In the genomic region with DNA sequence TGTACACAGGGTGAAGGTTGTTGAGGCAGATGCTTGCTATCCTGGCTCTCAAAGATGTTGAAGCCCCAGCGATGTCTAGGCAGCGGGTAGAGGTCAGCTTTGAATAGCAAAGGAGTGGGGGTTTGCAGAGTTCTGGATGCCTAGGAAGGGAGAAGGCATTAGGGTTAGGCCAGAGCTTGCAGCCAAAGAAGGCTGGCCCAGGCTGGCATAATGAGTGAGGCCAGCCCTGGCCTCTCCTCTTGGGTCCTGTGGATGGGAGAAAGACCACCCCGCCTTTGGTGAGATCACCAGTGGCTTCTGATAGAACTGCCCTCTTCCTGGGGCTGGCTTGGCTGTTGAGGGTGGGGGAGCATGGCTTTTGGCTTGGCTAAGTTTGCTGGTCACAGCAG, we compare ENCODE assay signal across 22 cellular contexts. TPM values are rescaled to one million over a fixed set of nuclear protein-coding genes. Genes with fewer than 3 reads are reported as not detected.
DNase-seq lines count a peak whose midpoint lies in the region; ATAC-seq and TF ChIP-seq lines count a peak whose summit lies in the region.
"Had no signal": no experiment of that assay in that cellular context is flagged by ENCODE, and none has a peak within 500 bp of the region (broad histone marks: within the 10 kb centered on the region; RNA-seq: fewer than 3 reads in every experiment).

No MANE protein-coding gene starts in this region.

- H3K79me2 ChIP-seq in osteoblast (ENCODE audit: insufficient read depth, low read length), result no peaks in the 10 kb centered on the region

- H3K36me3 Mint-ChIP-seq in naive thymus-derived CD8-positive, alpha-beta T cell, result no peaks in the 10 kb centered on the region
- H3K36me3 Mint-ChIP-seq: CD4-positive, CD25-positive, alpha-beta regulatory T cell; IgD-negative memory B cell had no signal

- H3K4me1 Mint-ChIP-seq in naive thymus-derived CD8-positive, alpha-beta T cell, result peaks cover 3 to 8% (median 4%) of the 10 kb centered on the region in 4 donors

- DNase-seq in AG20443 (ENCODE audit: low spot score), result peak; percentile 5
- peak; percentile 4 for DNase-seq in GM20000 (ENCODE audit: low spot score)
- no peak for DNase-seq in epithelial cell of prostate (ENCODE audit: low read depth, low spot score)
- DNase-seq in osteoblast (ENCODE audit: insufficient read length, low spot score, missing footprints), result peak; percentile 81
- no peak for DNase-seq in NCI-H510A treated with DMSO at 0.1 percent for 48 hours (lab: John Stamatoyannopoulos, UW)
- no peak for DNase-seq in naive thymus-derived CD8-positive, alpha-beta T cell
- no peak for DNase-seq in HCEC 1CT
- DNase-seq: ACHN; Caco-2; EL; MV-4-11; NCI-H1417; NCI-H187 treated with DMSO at 0.1 percent for 48 hours; NCI-H446; NK-92 treated with Interleukin-12 subunit alpha and Interleukin-12 subunit beta, amount 100 ng/mL, for 24 hours; SJCRH30 had no signal

- H2AFZ ChIP-seq in osteoblast (ENCODE audit: low read length), result no peak overlapping the region

- no peak for TF ChIP-seq CTCF in GM20000 (IDR thresholded peaks at IDR 0.05; ENCODE audit: extremely low read depth, missing control alignments)
- no peak for TF ChIP-seq CTCF in osteoblast (IDR thresholded peaks at IDR 0.05; ENCODE audit: extremely low read depth, low read depth, low read length)

- H3K27ac ChIP-seq in epithelial cell of prostate (peak overlapping the region; percentile 32), osteoblast (ENCODE audit: low read depth, low read length) (no peak overlapping the region)
- H3K27ac ChIP-seq: SJCRH30 had no signal

- no peaks in the 10 kb centered on the region for H3K9me3 ChIP-seq in osteoblast (ENCODE audit: low read depth, low read length)
- H3K9me3 ChIP-seq: Caco-2, SJCRH30 had no signal

- H4K20me1 ChIP-seq in osteoblast (ENCODE audit: insufficient read depth, low read length), result no peaks in the 10 kb centered on the region

- peaks cover 26% of the 10 kb centered on the region for H3K27me3 ChIP-seq in osteoblast (ENCODE audit: insufficient read depth, low read length)

- no peaks in the 10 kb centered on the region for H3K9me3 Mint-ChIP-seq in naive thymus-derived CD8-positive, alpha-beta T cell
- H3K9me3 Mint-ChIP-seq: IgD-negative memory B cell had no signal

- H3K4me1 ChIP-seq in osteoblast (ENCODE audit: insufficient read depth, low read length), result no peaks in the 10 kb centered on the region
- H3K4me1 ChIP-seq: Caco-2, SJCRH30 had no signal

- no peak overlapping the region for H3K4me2 ChIP-seq in osteoblast (ENCODE audit: insufficient read depth, low read length)

- H3K4me3 Mint-ChIP-seq in naive thymus-derived CD8-positive, alpha-beta T cell, result no peak overlapping the region
- H3K4me3 Mint-ChIP-seq: IgD-negative memory B cell had no signal

- no peak overlapping the region for H3K27ac Mint-ChIP-seq in naive thymus-derived CD8-positive, alpha-beta T cell
- H3K27ac Mint-ChIP-seq: IgD-negative memory B cell had no signal

- H3K36me3 ChIP-seq in osteoblast (ENCODE audit: insufficient read depth, low read length), result no peaks in the 10 kb centered on the region
- H3K36me3 ChIP-seq: SJCRH30 had no signal

- no peak for ATAC-seq in naive thymus-derived CD8-positive, alpha-beta T cell

- no peak overlapping the region for H3K4me3 ChIP-seq in osteoblast (ENCODE audit: insufficient read depth, low read length)
- H3K4me3 ChIP-seq: SJCRH30 had no signal

- peaks cover 0 to 18% (median 10%) of the 10 kb centered on the region in 5 donors for H3K27me3 Mint-ChIP-seq in naive thymus-derived CD8-positive, alpha-beta T cell

- POLR2A ChIA-PET in naive thymus-derived CD8-positive, alpha-beta T cell (lab: Charles Lee), result no interaction called here

RNA-seq across cellular contexts. Expression of a gene that starts 0.4 kb away (rescaled TPM):
- not detected in 2 replicates for total RNA-seq in osteoblast
- total RNA-seq in naive thymus-derived CD8-positive, alpha-beta T cell, result not detected
- not detected for polyA plus RNA-seq in naive thymus-derived CD8-positive, alpha-beta T cell
- total RNA-seq: Caco-2; CD4-positive, CD25-positive, alpha-beta regulatory T cell; H7; HT-29; LHCN-M2; OCI-LY7; SJCRH30 had no signal
- polyA plus RNA-seq: CD4-positive, CD25-positive, alpha-beta regulatory T cell; IgD-negative memory B cell had no signal

RNA-seq across cellular contexts. Expression of a gene that starts 8.9 kb away (rescaled TPM):
- total RNA-seq in osteoblast, result not detected in 2 replicates
- total RNA-seq in naive thymus-derived CD8-positive, alpha-beta T cell, result not detected
- polyA plus RNA-seq in naive thymus-derived CD8-positive, alpha-beta T cell, result not detected
- total RNA-seq: Caco-2; CD4-positive, CD25-positive, alpha-beta regulatory T cell; H7; HT-29; LHCN-M2; OCI-LY7; SJCRH30 had no signal
- polyA plus RNA-seq: CD4-positive, CD25-positive, alpha-beta regulatory T cell; IgD-negative memory B cell had no signal

RNA-seq across cellular contexts. Expression of a gene that starts 14.5 kb away (rescaled TPM):
- 0.59 and 1.1 TPM in 2 replicates for total RNA-seq in osteoblast
- total RNA-seq in naive thymus-derived CD8-positive, alpha-beta T cell, result not detected
- polyA plus RNA-seq in naive thymus-derived CD8-positive, alpha-beta T cell, result not detected
- total RNA-seq: CD4-positive, CD25-positive, alpha-beta regulatory T cell; HT-29; LHCN-M2; OCI-LY7; SJCRH30 had no signal
- polyA plus RNA-seq: IgD-negative memory B cell had no signal

RNA-seq across cellular contexts. Expression of a gene that starts 59.3 kb away (rescaled TPM):
- total RNA-seq in osteoblast, result not detected in 2 replicates
- total RNA-seq in naive thymus-derived CD8-positive, alpha-beta T cell, result not detected
- polyA plus RNA-seq in naive thymus-derived CD8-positive, alpha-beta T cell, result not detected
- total RNA-seq: CD4-positive, CD25-positive, alpha-beta regulatory T cell; H7; LHCN-M2; OCI-LY7; SJCRH30 had no signal
- polyA plus RNA-seq: CD4-positive, CD25-positive, alpha-beta regulatory T cell had no signal

Comparison
In these comparisons a context has a peak if more than half of its experiments do, and no peak if none do; other contexts are left out.
1. DNase-seq: peak in AG20443 (single experiment), GM20000 (single experiment) and osteoblast (single experiment); none in epithelial cell of prostate (single experiment), NCI-H510A treated with DMSO at 0.1 percent for 48 hours (single experiment), naive thymus-derived CD8-positive, alpha-beta T cell (0 of 10) and HCEC 1CT (single experiment).